ENCODE assay signal across 1 cellular context in genomic region chr14:64503434-64504309, GRCh38.
A peak's percentile ranks its signal among the peaks of the same experiment; 100 is the strongest.
TF ChIP-seq lines count a peak whose summit lies in the region.

Gene ZBTB25, minus strand, starts transcription at chr14:64503838. Its CDS starts 13,305 bp downstream, at chr14:64490533.

TF ChIP-seq in HepG2, 621 proteins besides CTCF, POLR2A, EP300 and RAD21 (continued from another document and continues in another):
- TF ChIP-seq MLXIP (CRISPR knock-in tag; IDR thresholded peaks at IDR 0.05; ENCODE audit: borderline replicate concordance) (peak; percentile 76; the same call in 1 of the 2 replicates), POLR2G (IDR thresholded peaks at IDR 0.05; ENCODE audit: low read depth, low read length) (peak; percentile 94), ATF7 (IDR thresholded peaks at IDR 0.05) (no peak), ATF7 (CRISPR knock-in tag; IDR thresholded peaks at IDR 0.05) (no peak), TFAP4 (IDR thresholded peaks at IDR 0.05; ENCODE audit: borderline replicate concordance, low read depth) (no peak), IRF9 (CRISPR knock-in tag; IDR thresholded peaks at IDR 0.05; ENCODE audit: borderline replicate concordance) (peak; percentile 93; the same call in 1 of the 2 replicates), REL (CRISPR knock-in tag; conservative IDR thresholded peaks at IDR 0.05) (0 out of 2 replicates have a peak, but pooled peaks have one; percentile 60), ZNF512B (CRISPR knock-in tag; IDR thresholded peaks at IDR 0.05; ENCODE audit: borderline replicate concordance) (no peak), MTF1 (CRISPR knock-in tag; IDR thresholded peaks at IDR 0.05) (no peak), CCDC6 (CRISPR knock-in tag; IDR thresholded peaks at IDR 0.05) (no peak; the same call in 1 of the 2 replicates), ZNF644 (CRISPR knock-in tag; IDR thresholded peaks at IDR 0.05; ENCODE audit: low read depth) (no peak), ZBTB1 (CRISPR knock-in tag; IDR thresholded peaks at IDR 0.05; ENCODE audit: borderline replicate concordance) (no peak), XBP1 (CRISPR knock-in tag; IDR thresholded peaks at IDR 0.05) (peak; percentile 29; the same call in 1 of the 2 replicates), GFI1 (CRISPR knock-in tag; IDR thresholded peaks at IDR 0.05; ENCODE audit: borderline replicate concordance) (peak; percentile 77; the same call in 1 of the 2 replicates), ZNF614 (CRISPR knock-in tag; IDR thresholded peaks at IDR 0.05; ENCODE audit: borderline replicate concordance) (peak; percentile 13; the same call in 1 of the 2 replicates), ZNF724P (CRISPR knock-in tag; IDR thresholded peaks at IDR 0.05; ENCODE audit: borderline replicate concordance) (peak; percentile 67; the same call in 1 of the 2 replicates), YEATS4 (CRISPR knock-in tag; IDR thresholded peaks at IDR 0.05; ENCODE audit: borderline replicate concordance) (peak; percentile 80), CENPT (CRISPR knock-in tag; IDR thresholded peaks at IDR 0.05; ENCODE audit: low read depth) (0 out of 2 replicates have a peak, but pooled peaks have one; percentile 66), SRSF4 (IDR thresholded peaks at IDR 0.05; ENCODE audit: low read depth, low read length, poor library complexity, severe bottlenecking) (no peak), ZSCAN25 (CRISPR knock-in tag; IDR thresholded peaks at IDR 0.05) (0 out of 2 replicates have a peak, but pooled peaks have one; percentile 17), ZNF274 (CRISPR knock-in tag; IDR thresholded peaks at IDR 0.05) (no peak; the same call in 1 of the 2 replicates), ZNF550 (CRISPR knock-in tag; IDR thresholded peaks at IDR 0.05; ENCODE audit: borderline replicate concordance) (no peak), ZNF446 (CRISPR knock-in tag; IDR thresholded peaks at IDR 0.05) (no peak), NCOA1 (CRISPR knock-in tag; IDR thresholded peaks at IDR 0.05) (peak; percentile 78), RFX1 (IDR thresholded peaks at IDR 0.05) (no peak), AGO1 (IDR thresholded peaks at IDR 0.05; ENCODE audit: low read depth, low read length, poor library complexity, severe bottlenecking) (no peak), MBD4 (IDR thresholded peaks at IDR 0.05; ENCODE audit: borderline replicate concordance, low read length) (no peak), PTBP1 (IDR thresholded peaks at IDR 0.05; ENCODE audit: low read depth, low read length, poor library complexity, severe bottlenecking) (no peak), PITX1 (CRISPR knock-in tag; IDR thresholded peaks at IDR 0.05) (no peak; the same call in 1 of the 2 replicates), ZBTB46 (CRISPR knock-in tag; IDR thresholded peaks at IDR 0.05; ENCODE audit: borderline replicate concordance) (no peak; the same call in 1 of the 2 replicates), ZFP90 (CRISPR knock-in tag; IDR thresholded peaks at IDR 0.05; ENCODE audit: borderline replicate concordance) (peak; percentile 53), MAFK (conservative IDR thresholded peaks at IDR 0.05 in 1 of 2, IDR thresholded peaks at IDR 0.05 in 1 of 2; ENCODE audit: low read length in 2 of 2) (no peak), KDM3A (CRISPR knock-in tag; IDR thresholded peaks at IDR 0.05; ENCODE audit: low read depth) (no peak; the same call in 1 of the 2 replicates), ZNF678 (CRISPR knock-in tag; IDR thresholded peaks at IDR 0.05) (no peak), SNAI1 (CRISPR knock-in tag; IDR thresholded peaks at IDR 0.05; ENCODE audit: borderline replicate concordance) (no peak), DR1 (CRISPR knock-in tag; IDR thresholded peaks at IDR 0.05) (no peak; the same call in 1 of the 2 replicates), CERS6 (CRISPR knock-in tag; IDR thresholded peaks at IDR 0.05) (no peak), SNAPC2 (CRISPR knock-in tag; IDR thresholded peaks at IDR 0.05) (no peak), SP140L (CRISPR knock-in tag; IDR thresholded peaks at IDR 0.05; ENCODE audit: borderline replicate concordance) (no peak), ZNF879 (CRISPR knock-in tag; IDR thresholded peaks at IDR 0.05) (peak; percentile 87; the same call in 1 of the 2 replicates), JDP2 (CRISPR knock-in tag; IDR thresholded peaks at IDR 0.05; ENCODE audit: borderline replicate concordance) (no peak), DBP (CRISPR knock-in tag; IDR thresholded peaks at IDR 0.05; ENCODE audit: not compliant biosample characterization) (no peak), HOXA9 (CRISPR knock-in tag; IDR thresholded peaks at IDR 0.05; ENCODE audit: borderline replicate concordance) (no peak), PHF21A (CRISPR knock-in tag; IDR thresholded peaks at IDR 0.05) (peak; percentile 80), POLR2AphosphoS5 (IDR thresholded peaks at IDR 0.05; ENCODE audit: low read depth, low read length) (peak; percentile 82)
